ENCODE assay signal across 10 cellular contexts in the genomic region with DNA sequence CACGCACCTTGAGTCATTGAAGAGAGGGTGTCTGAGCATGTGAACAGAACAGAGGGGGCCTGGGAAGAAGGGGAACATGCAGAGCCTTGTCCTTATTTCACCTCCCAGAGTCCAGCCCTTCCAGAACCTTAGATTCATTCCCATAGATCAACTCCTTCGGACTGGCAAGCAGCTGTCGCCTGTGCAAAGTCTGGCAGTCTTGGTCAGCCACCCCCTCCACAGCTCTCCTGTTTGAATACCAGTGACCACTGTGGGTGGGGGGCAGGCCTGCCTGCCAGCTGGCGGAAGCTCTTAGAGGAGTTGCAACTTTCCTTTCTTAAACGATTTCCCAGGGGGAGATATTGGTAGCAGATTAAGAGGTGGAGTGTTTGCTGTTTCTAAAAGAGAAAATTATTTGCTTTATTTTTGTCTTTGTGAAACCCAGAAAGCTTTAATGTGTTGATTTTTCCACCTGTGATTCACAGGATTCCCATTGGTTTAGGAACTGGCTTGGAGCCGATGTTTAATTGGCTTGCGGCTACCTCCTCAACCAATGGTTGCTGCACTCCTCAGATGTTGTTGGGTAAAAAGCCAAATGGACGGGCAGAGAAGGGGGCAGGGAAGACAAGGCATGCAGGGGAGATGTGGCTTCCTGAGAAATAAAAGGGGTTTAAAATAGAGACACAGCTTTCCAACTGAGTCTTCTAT.
DNase-seq lines count a peak whose midpoint lies in the region; ATAC-seq, FAIRE-seq and TF ChIP-seq lines count a peak whose summit lies in the region.
"Had no signal": no experiment of that assay in that cellular context is flagged by ENCODE, and none has a peak within 500 bp of the region (broad histone marks: within the 10 kb centered on the region; RNA-seq: fewer than 3 reads in every experiment).

No MANE protein-coding gene starts in this region.

- H3K14ac ChIP-seq in mesenchymal stem cell (ENCODE audit: low read length in 2 of 2) = no peak overlapping the region

- H3K4me1 Mint-ChIP-seq in astrocyte (ENCODE audit: low read depth, unreplicated experiment) = peaks cover 44% of the 10 kb centered on the region
- H3K4me1 Mint-ChIP-seq in stimulated activated memory B cell treated with anti-CD40 and anti-IgM and Interleukin-4, amounts not matched to agents 10 μg/mL and 1 μg/mL and 100 μg/mL, for 72 hours = no peaks in the 10 kb centered on the region
- H3K4me1 Mint-ChIP-seq: activated B cell treated with CpG ODN at 0.5 μM for 24 hours had no signal

- FAIRE-seq in astrocyte (lab: Jason Lieb, UNC) = no peak

- ATAC-seq in stimulated activated memory B cell treated with anti-CD40 and anti-IgM and Interleukin-4, amounts not matched to agents 10 μg/mL and 1 μg/mL and 100 μg/mL, for 72 hours = no peak
- ATAC-seq in left colon = no peak

- no peaks in the 10 kb centered on the region for H3K79me1 ChIP-seq in mesenchymal stem cell (replicated peaks; ENCODE audit: low read length, poor library complexity, severe bottlenecking)

- peak overlapping the region; percentile 61 for H3K9ac ChIP-seq in astrocyte (ENCODE audit: low read length)
- no peak overlapping the region for H3K9ac ChIP-seq in mesenchymal stem cell (ENCODE audit: low read length)

- no peaks in the 10 kb centered on the region for H3K9me3 ChIP-seq in astrocyte (ENCODE audit: insufficient read depth, low read depth, low read length)
- H3K9me3 ChIP-seq in mesenchymal stem cell (ENCODE audit: control insufficient read depth, low read length) = no peaks in the 10 kb centered on the region
- H3K9me3 ChIP-seq: upper lobe of left lung had no signal

- no peak overlapping the region for H4K91ac ChIP-seq in mesenchymal stem cell (ENCODE audit: low read length)

- H3K27me3 Mint-ChIP-seq in astrocyte (ENCODE audit: low read depth, unreplicated experiment) = no peaks in the 10 kb centered on the region
- peaks cover 11% of the 10 kb centered on the region for H3K27me3 Mint-ChIP-seq in stimulated activated memory B cell treated with anti-CD40 and anti-IgM and Interleukin-4, amounts not matched to agents 10 μg/mL and 1 μg/mL and 100 μg/mL, for 72 hours
- H3K27me3 Mint-ChIP-seq: activated B cell treated with CpG ODN at 0.5 μM for 24 hours had no signal

- H3K27ac ChIP-seq in astrocyte (ENCODE audit: low read depth, low read length) (peak overlapping the region; percentile 78), mesenchymal stem cell (ENCODE audit: low read length, poor library complexity, severe bottlenecking) (peak overlapping the region; percentile 92)
- H3K27ac ChIP-seq: upper lobe of left lung had no signal

- no peaks in the 10 kb centered on the region for H3K36me3 Mint-ChIP-seq in astrocyte (ENCODE audit: low read depth, unreplicated experiment)
- no peaks in the 10 kb centered on the region for H3K36me3 Mint-ChIP-seq in stimulated activated memory B cell treated with anti-CD40 and anti-IgM and Interleukin-4, amounts not matched to agents 10 μg/mL and 1 μg/mL and 100 μg/mL, for 72 hours

- H3K4ac ChIP-seq in mesenchymal stem cell (ENCODE audit: low read depth in 1 of 2, low read length in 2 of 2) = peak overlapping the region in 1 of 2 experiments; percentile 51

- intact Hi-C loops in left colon (cut with DNase I, micrococcal nuclease) = no loop called here

- no peak overlapping the region for H3K23ac ChIP-seq in mesenchymal stem cell (ENCODE audit: low read length in 2 of 2)

- no peak overlapping the region for H4K8ac ChIP-seq in mesenchymal stem cell (ENCODE audit: low read length)

- peak overlapping the region; percentile 83 for H3K27ac Mint-ChIP-seq in astrocyte (ENCODE audit: unreplicated experiment)
- H3K27ac Mint-ChIP-seq in stimulated activated memory B cell treated with anti-CD40 and anti-IgM and Interleukin-4, amounts not matched to agents 10 μg/mL and 1 μg/mL and 100 μg/mL, for 72 hours = no peak overlapping the region
- H3K27ac Mint-ChIP-seq: activated B cell treated with CpG ODN at 0.5 μM for 24 hours had no signal

- TF ChIP-seq CTCF in astrocyte (IDR thresholded peaks at IDR 0.05; ENCODE audit: insufficient read depth, low read depth, low read length) = no peak

- no peak overlapping the region for H3K18ac ChIP-seq in mesenchymal stem cell (ENCODE audit: low read depth in 1 of 2, low read length in 2 of 2)

- H2AFZ ChIP-seq in astrocyte (ENCODE audit: low read depth, low read length) = peak overlapping the region; percentile 60
- H2AFZ ChIP-seq in mesenchymal stem cell (ENCODE audit: low read depth, low read length) = no peak overlapping the region

- H3K4me1 ChIP-seq in astrocyte (ENCODE audit: insufficient read depth, low read length) (peaks cover 46% of the 10 kb centered on the region), mesenchymal stem cell (ENCODE audit: control insufficient read depth, insufficient read depth, low read depth, low read length) (peaks cover 20% of the 10 kb centered on the region)
- H3K4me1 ChIP-seq: upper lobe of left lung had no signal

- H3K79me2 ChIP-seq in astrocyte (ENCODE audit: insufficient read depth, low read length) = no peaks in the 10 kb centered on the region

- peak overlapping the region; percentile 46 for H3K4me3 Mint-ChIP-seq in astrocyte (ENCODE audit: unreplicated experiment)
- no peak overlapping the region for H3K4me3 Mint-ChIP-seq in stimulated activated memory B cell treated with anti-CD40 and anti-IgM and Interleukin-4, amounts not matched to agents 10 μg/mL and 1 μg/mL and 100 μg/mL, for 72 hours
- H3K4me3 Mint-ChIP-seq: activated B cell treated with CpG ODN at 0.5 μM for 24 hours had no signal

- H2BK120ac ChIP-seq in mesenchymal stem cell (ENCODE audit: low read depth, low read length) = no peak overlapping the region

- H3K27me3 ChIP-seq in astrocyte (ENCODE audit: insufficient read depth, low read length) (no peaks in the 10 kb centered on the region), mesenchymal stem cell (ENCODE audit: control insufficient read depth in 1 of 2, insufficient read depth in 1 of 2, low read length in 2 of 2) (peaks cover 0 to 33% of the 10 kb centered on the region in 2 experiments)
- H3K27me3 ChIP-seq: upper lobe of left lung had no signal

- peak overlapping the region in 1 of 2 experiments; percentile 72 for H2BK12ac ChIP-seq in mesenchymal stem cell (ENCODE audit: low read length in 2 of 2)

- no peaks in the 10 kb centered on the region for H4K20me1 ChIP-seq in astrocyte (ENCODE audit: insufficient read depth, low read length)

- peak overlapping the region; percentile 35 for H2AK5ac ChIP-seq in mesenchymal stem cell (ENCODE audit: low read length, severe bottlenecking)

- no peaks in the 10 kb centered on the region for H3K9me3 Mint-ChIP-seq in astrocyte (ENCODE audit: unreplicated experiment)
- no peaks in the 10 kb centered on the region for H3K9me3 Mint-ChIP-seq in stimulated activated memory B cell treated with anti-CD40 and anti-IgM and Interleukin-4, amounts not matched to agents 10 μg/mL and 1 μg/mL and 100 μg/mL, for 72 hours
- H3K9me3 Mint-ChIP-seq: activated B cell treated with CpG ODN at 0.5 μM for 24 hours had no signal

- H2BK15ac ChIP-seq in mesenchymal stem cell (ENCODE audit: low read depth, poor library complexity, severe bottlenecking) = no peak overlapping the region

- 67% methylated on average over 6 of the region's 8 CpGs for WGBS in mesenchymal stem cell

- H3K4me3 ChIP-seq in astrocyte (ENCODE audit: insufficient read depth, low read depth, low read length) (no peak overlapping the region), mesenchymal stem cell (ENCODE audit: insufficient read depth in 1 of 2, low read depth in 1 of 2, low read length in 2 of 2) (no peak overlapping the region)
- H3K4me3 ChIP-seq: upper lobe of left lung had no signal

- H3K4me2 ChIP-seq in astrocyte (ENCODE audit: low read length) (peak overlapping the region; percentile 75), mesenchymal stem cell (ENCODE audit: low read length, poor library complexity, severe bottlenecking) (peak overlapping the region; percentile 34)

- DNase-seq in DMS79 treated with DMSO at 0.1 percent for 48 hours (lab: John Stamatoyannopoulos, UW) (peak; percentile 31), LHCN-M2 (ENCODE audit: low read depth) (peak; percentile 73), astrocyte (ENCODE audit: low read depth) (peak; percentile 79), mesenchymal stem cell (peak; percentile 79), globus pallidus (ENCODE audit: low spot score) (no peak), left colon (no peak), SHP77 (lab: John Stamatoyannopoulos, UW) (no peak)
- DNase-seq: activated B cell treated with CpG ODN at 0.5 μM for 24 hours had no signal

- no peak overlapping the region for H2BK5ac ChIP-seq in mesenchymal stem cell (ENCODE audit: low read depth, low read length, poor library complexity, severe bottlenecking)

- H3K36me3 ChIP-seq in astrocyte (ENCODE audit: insufficient read depth, low read length) (no peaks in the 10 kb centered on the region), mesenchymal stem cell (ENCODE audit: control insufficient read depth in 1 of 2, insufficient read depth in 2 of 2, low read depth in 1 of 2, low read length in 2 of 2) (no peaks in the 10 kb centered on the region)
- H3K36me3 ChIP-seq: upper lobe of left lung had no signal

Comparison
In these comparisons a context has a peak if more than half of its experiments do, and no peak if none do; other contexts are left out.
1. DNase-seq: peak in DMS79 treated with DMSO at 0.1 percent for 48 hours (single experiment), LHCN-M2 (single experiment), astrocyte (single experiment) and mesenchymal stem cell (single experiment); none in globus pallidus (single experiment), left colon (0 of 2) and SHP77 (0 of 2).